In genomic region chr10:7895699-7896090, GRCh38 we compare ENCODE assay signal across 1 cellular context.
TF ChIP-seq lines count a peak whose summit lies in the region.

No MANE protein-coding gene starts in this region.

TF ChIP-seq in K562, 482 proteins besides CTCF, POLR2A, EP300 and RAD21 (continued from another document and continues in another):
- TF ChIP-seq ATF2 (CRISPR knock-in tag; IDR thresholded peaks at IDR 0.05) (no peak), MIER1 (IDR thresholded peaks at IDR 0.05; ENCODE audit: low read depth) (no peak), NFE2 (IDR thresholded peaks at IDR 0.05; ENCODE audit: low read depth) (peak; percentile 41; the same call in 1 of the 2 replicates), THAP7 (CRISPR knock-in tag; IDR thresholded peaks at IDR 0.05) (no peak), C11orf30 (IDR thresholded peaks at IDR 0.05; ENCODE audit: low read depth) (peak; percentile 17; the same call in 1 of the 2 replicates), PYGO2 (tag; IDR thresholded peaks at IDR 0.05) (no peak), ZNF224 (CRISPR knock-in tag; IDR thresholded peaks at IDR 0.05) (no peak), SRSF7 (optimal IDR thresholded peaks at IDR 0.05; ENCODE audit: low read depth, low read length) (no peak), RBM22 (IDR thresholded peaks at IDR 0.05; ENCODE audit: low read depth, low read length, poor library complexity, severe bottlenecking) (no peak), SMAD3 (CRISPR knock-in tag; conservative IDR thresholded peaks at IDR 0.05) (no peak), SREBF2 (CRISPR knock-in tag; IDR thresholded peaks at IDR 0.05) (no peak), ZBTB5 (IDR thresholded peaks at IDR 0.05) (no peak), MTA1 (IDR thresholded peaks at IDR 0.05; ENCODE audit: borderline replicate concordance) (no peak), SMAD1 (IDR thresholded peaks at IDR 0.05; ENCODE audit: low read depth, low read length, partially characterized antibody) (no peak), TOE1 (IDR thresholded peaks at IDR 0.05; ENCODE audit: borderline replicate concordance) (peak; percentile 91; the same call in 1 of the 2 replicates), TOE1 (CRISPR knock-in tag; IDR thresholded peaks at IDR 0.05; ENCODE audit: borderline replicate concordance, low read depth) (no peak), SIN3B (IDR thresholded peaks at IDR 0.05; ENCODE audit: low read depth) (no peak), ZNF655 (CRISPR knock-in tag; IDR thresholded peaks at IDR 0.05) (no peak), ZNF507 (tag; conservative IDR thresholded peaks at IDR 0.05) (no peak), ZNF584 (CRISPR knock-in tag; IDR thresholded peaks at IDR 0.05; ENCODE audit: low read depth) (no peak), ZNF639 (CRISPR knock-in tag; conservative IDR thresholded peaks at IDR 0.05 in 1 of 2, IDR thresholded peaks at IDR 0.05 in 1 of 2) (no peak), NUFIP1 (IDR thresholded peaks at IDR 0.05; ENCODE audit: partially characterized antibody) (no peak), PCBP1 (IDR thresholded peaks at IDR 0.05; ENCODE audit: low read depth, low read length, poor library complexity, severe bottlenecking) (no peak), KAT2B (IDR thresholded peaks at IDR 0.05; ENCODE audit: low read depth, low read length) (no peak), ERF (CRISPR knock-in tag; IDR thresholded peaks at IDR 0.05) (no peak), ZNF280B (CRISPR knock-in tag; IDR thresholded peaks at IDR 0.05) (no peak), ETS1 (conservative IDR thresholded peaks at IDR 0.05; ENCODE audit: control insufficient read depth, low read depth, low read length) (no peak), USF1 (CRISPR knock-in tag; IDR thresholded peaks at IDR 0.05) (peak; percentile 42; the same call in 1 of the 2 replicates), RUNX1 (IDR thresholded peaks at IDR 0.05; ENCODE audit: low read depth) (no peak), ZNF785 (CRISPR knock-in tag; IDR thresholded peaks at IDR 0.05) (no peak), CXXC5 (CRISPR knock-in tag; IDR thresholded peaks at IDR 0.05) (no peak), VEZF1 (CRISPR knock-in tag; IDR thresholded peaks at IDR 0.05) (peak; percentile 33; the same call in 1 of the 2 replicates), REST (CRISPR knock-in tag; IDR thresholded peaks at IDR 0.05; ENCODE audit: low read depth) (no peak), GABPB1 (CRISPR knock-in tag; IDR thresholded peaks at IDR 0.05) (no peak), ELK3 (CRISPR knock-in tag; IDR thresholded peaks at IDR 0.05) (no peak), MECOM (CRISPR knock-in tag; IDR thresholded peaks at IDR 0.05) (no peak), THAP12 (CRISPR knock-in tag; IDR thresholded peaks at IDR 0.05) (no peak), MTF1 (CRISPR knock-in tag; IDR thresholded peaks at IDR 0.05; ENCODE audit: borderline replicate concordance) (no peak), MTA2 (IDR thresholded peaks at IDR 0.05; ENCODE audit: low read depth) (no peak), SRF (CRISPR knock-in tag; IDR thresholded peaks at IDR 0.05) (no peak)
